Comparison of ENCODE assay signal across 29 cellular contexts in genomic region chr1:180283098-180283497, GRCh38. TPM values are rescaled to one million over a fixed set of nuclear protein-coding genes. Genes with fewer than 3 reads are reported as not detected.
"Had no signal": no experiment of that assay in that cellular context is flagged by ENCODE, and none has a peak within 500 bp of the region (broad histone marks: within the 10 kb centered on the region; RNA-seq: fewer than 3 reads in every experiment).

No MANE protein-coding gene starts in this region.

- H3K4me3 Mint-ChIP-seq: effector memory CD8-positive, alpha-beta T cell; endodermal cell; naive thymus-derived CD4-positive, alpha-beta T cell had no signal

- H3K36me3 ChIP-seq: gastrocnemius medialis had no signal

- H3K27ac ChIP-seq: coronary artery, epithelial cell of prostate, esophagus squamous epithelium, gastrocnemius medialis, heart right ventricle, left lung, lower lobe of right lung had no signal

- DNase-seq: effector CD8-positive, alpha-beta T cell; effector memory CD8-positive, alpha-beta T cell; endodermal cell; erythroblast; esophagus squamous epithelium; foreskin fibroblast; foreskin melanocyte; gastrocnemius medialis; glutamatergic neuron; head of caudate nucleus; heart right ventricle; hippocampal formation; kidney; kidney glomerular epithelial cell; left lung; left ventricle myocardium superior; lower lobe of right lung; mesenchymal stem cell; midbrain; naive thymus-derived CD4-positive, alpha-beta T cell had no signal

- H3K4me1 Mint-ChIP-seq: endodermal cell had no signal

- H3K9me3 Mint-ChIP-seq: effector memory CD8-positive, alpha-beta T cell; endodermal cell; naive thymus-derived CD4-positive, alpha-beta T cell had no signal

- H3K4me1 ChIP-seq: esophagus squamous epithelium, gastrocnemius medialis, lower lobe of right lung had no signal

- H3K4me3 ChIP-seq: coronary artery, esophagus squamous epithelium, gastrocnemius medialis, heart right ventricle, left lung, lower lobe of right lung had no signal

- H3K9me3 ChIP-seq: esophagus squamous epithelium, gastrocnemius medialis, heart right ventricle, left lung, lower lobe of right lung had no signal

- FAIRE-seq: colon, endometrium, islet of Langerhans, kidney had no signal

- H3K27ac Mint-ChIP-seq: effector memory CD8-positive, alpha-beta T cell; endodermal cell had no signal

- ATAC-seq: effector memory CD8-positive, alpha-beta T cell; esophagus mucosa; gastrocnemius medialis; heart right ventricle; left lung; left ventricle myocardium superior; lower lobe of right lung; naive thymus-derived CD4-positive, alpha-beta T cell had no signal

- H3K27me3 Mint-ChIP-seq: effector memory CD8-positive, alpha-beta T cell; naive thymus-derived CD4-positive, alpha-beta T cell had no signal

RNA-seq across cellular contexts. Expression of gene LHX4, which starts 53.0 kb away (rescaled TPM):
- total RNA-seq: dermis microvascular lymphatic vessel endothelial cell, endodermal cell, gastrocnemius medialis, glomerular endothelial cell, heart right ventricle, kidney, left ventricle myocardium superior, lower lobe of right lung, lung microvascular endothelial cell had no signal
